In the genomic region with DNA sequence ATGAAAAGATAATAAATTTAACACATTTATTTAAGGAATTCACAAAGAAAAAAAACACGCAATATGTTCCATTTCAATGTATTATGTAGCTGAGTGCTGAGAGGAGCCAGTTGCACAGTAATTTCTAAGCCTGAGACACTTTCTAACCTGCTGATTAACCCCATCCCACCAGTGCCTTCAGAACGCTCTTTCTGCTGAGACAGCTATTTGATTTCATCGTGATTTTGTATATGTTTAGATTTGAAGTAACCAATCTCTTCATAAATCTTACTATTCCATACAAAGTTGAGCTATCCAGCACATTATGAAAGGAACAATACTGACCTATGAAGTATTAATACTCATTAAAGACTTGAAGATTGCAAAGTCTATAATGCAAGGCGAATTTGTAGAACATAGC, we compare ENCODE assay signal across 10 cellular contexts.
"Had no signal": no experiment of that assay in that cellular context is flagged by ENCODE, and none has a peak within 500 bp of the region (broad histone marks: within the 10 kb centered on the region; RNA-seq: fewer than 3 reads in every experiment).

No MANE protein-coding gene starts in this region.

- DNase-seq: GM23248, GOT3, H7, HFFc6, Karpas-422, KBM-7 had no signal

- H3K27ac ChIP-seq: GM23248, HL-60, KMS-11 had no signal

- H3K4me2 ChIP-seq: KMS-11 had no signal

- H2AFZ ChIP-seq: GM23248 had no signal

- H3K9me3 ChIP-seq: HAP-1 had no signal

- H3K36me3 ChIP-seq: HAP-1 had no signal

- H3K4me3 ChIP-seq: GM23248, HAP-1 had no signal

- H3K9ac ChIP-seq: GM23248, KMS-11 had no signal

- H3K4me1 ChIP-seq: HAP-1 had no signal

- ATAC-seq: HCT116 had no signal
